In the genomic region with DNA sequence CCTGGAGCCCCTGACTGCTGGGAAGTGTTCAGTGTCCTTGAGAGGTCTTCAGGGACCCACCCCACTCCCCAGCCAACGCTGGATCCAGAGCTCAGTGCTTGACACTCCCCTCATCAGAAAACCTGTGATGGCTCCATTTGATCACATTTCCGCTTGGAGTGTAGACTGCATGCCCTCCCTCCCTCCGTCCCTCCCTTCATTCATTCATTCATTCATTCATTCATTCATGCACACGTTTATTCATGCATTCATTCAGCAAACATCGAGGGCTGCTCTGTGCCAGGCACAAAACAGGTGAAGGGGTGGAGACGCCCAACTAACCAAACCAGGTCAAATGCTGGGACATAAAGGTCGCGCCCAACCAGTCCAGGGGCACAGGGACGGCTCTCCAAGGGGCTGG, we compare ENCODE assay signal across 19 cellular contexts.
"Had no signal": no experiment of that assay in that cellular context is flagged by ENCODE, and none has a peak within 500 bp of the region (broad histone marks: within the 10 kb centered on the region; RNA-seq: fewer than 3 reads in every experiment).

No MANE protein-coding gene starts in this region.

- H3K9me3 ChIP-seq: ovary, sigmoid colon, thyroid gland had no signal

- H3K36me3 ChIP-seq: ovary, thyroid gland had no signal

- H3K27me3 ChIP-seq: ovary, thyroid gland had no signal

- DNase-seq: activated CD4-positive, alpha-beta T cell treated with anti-CD3 and anti-CD28 coated beads for 48 hours; activated CD8-positive, alpha-beta memory T cell treated with anti-CD3 and anti-CD28 coated beads, Interleukin-2, amount 50 U/mL, for 4 hours; activated effector memory CD4-positive, alpha-beta T cell treated with anti-CD3 and anti-CD28 coated beads, Interleukin-2, amount 50 U/mL, for 16 hours; activated naive CD8-positive, alpha-beta T cell treated with anti-CD3 and anti-CD28 coated beads for 36 hours; activated T-cell treated with anti-CD3 and anti-CD28 coated beads, Interleukin-2, amount 50 U/mL, for 48 hours; amniotic stem cell; effector CD8-positive, alpha-beta T cell; esophagus squamous epithelium; heart right ventricle; immature natural killer cell; kidney glomerular epithelial cell; left ventricle myocardium superior; ovary; sigmoid colon; stimulated activated CD4-positive, alpha-beta T cell treated with anti-CD3 and anti-CD28 coated beads, Interleukin-4, amount 100 ng/mL, for 24 hours; stimulated activated naive CD4-positive, alpha-beta T cell; thyroid gland had no signal

- H3K27me3 Mint-ChIP-seq: activated naive CD8-positive, alpha-beta T cell treated with anti-CD3 and anti-CD28 coated beads for 36 hours had no signal

- ATAC-seq: heart right ventricle, left ventricle myocardium superior, WTC11 had no signal

- H3K27ac Mint-ChIP-seq: WTC11 had no signal

- H3K4me1 ChIP-seq: sigmoid colon had no signal

- H3K4me1 Mint-ChIP-seq: neural crest cell had no signal

- H3K27ac ChIP-seq: esophagus squamous epithelium, heart right ventricle, ovary, sigmoid colon, thyroid gland had no signal

- H3K4me3 Mint-ChIP-seq: activated naive CD8-positive, alpha-beta T cell treated with anti-CD3 and anti-CD28 coated beads for 36 hours; neural crest cell; WTC11 had no signal

- H3K4me3 ChIP-seq: esophagus squamous epithelium, heart right ventricle, ovary, sigmoid colon, thyroid gland had no signal
